19 cellular contexts compared by ENCODE assay signal in genomic region chr1:107835151-107835670, GRCh38.
"Had no signal": no experiment of that assay in that cellular context is flagged by ENCODE, and none has a peak within 500 bp of the region (broad histone marks: within the 10 kb centered on the region; RNA-seq: fewer than 3 reads in every experiment).

No MANE protein-coding gene starts in this region.

- ATAC-seq: activated CD8-positive, alpha-beta T cell treated with anti-CD3 and anti-CD28 coated beads for 36 hours; activated T-cell treated with anti-CD3 and anti-CD28 coated beads, Interleukin-2, amount 50 U/mL, for 72 hours; foreskin keratinocyte had no signal

- H3K27ac ChIP-seq: brain microvascular endothelial cell, coronary artery, foreskin keratinocyte, prostate gland, right atrium auricular region, skin epidermis, thoracic aorta had no signal

- H3K4me1 Mint-ChIP-seq: neural crest cell had no signal

- H3K27ac Mint-ChIP-seq: activated CD4-positive, alpha-beta T cell treated with anti-CD3 and anti-CD28 coated beads, Interleukin-2, amount 10 ng/mL, durations not matched to agents 24 days and 14 days; activated CD8-positive, alpha-beta T cell treated with anti-CD3 and anti-CD28 coated beads for 36 hours; activated T-cell treated with anti-CD3 and anti-CD28 coated beads, Interleukin-2, amount 50 U/mL, for 72 hours; mesothelial cell of epicardium; T-helper 1 cell treated with Interleukin-12 subunit alpha and Interleukin-12 subunit beta and Interleukin-4 antibody, amounts not matched to agents 30 μg/mL and 1 μg/mL, for 36 hours had no signal

- H3K4me3 ChIP-seq: coronary artery, lung, prostate gland, right atrium auricular region, skin epidermis, thoracic aorta, upper lobe of left lung had no signal

- H3K36me3 ChIP-seq: brain microvascular endothelial cell, prostate gland, right atrium auricular region, thoracic aorta, upper lobe of left lung had no signal

- H3K36me3 Mint-ChIP-seq: mesothelial cell of epicardium had no signal

- H3K27me3 ChIP-seq: brain microvascular endothelial cell, right atrium auricular region, upper lobe of left lung had no signal

- H3K4me3 Mint-ChIP-seq: activated CD4-positive, alpha-beta T cell treated with anti-CD3 and anti-CD28 coated beads, Interleukin-2, amount 10 ng/mL, durations not matched to agents 24 days and 14 days; activated CD8-positive, alpha-beta T cell treated with anti-CD3 and anti-CD28 coated beads for 36 hours; activated T-cell treated with anti-CD3 and anti-CD28 coated beads, Interleukin-2, amount 50 U/mL, for 72 hours; mesothelial cell of epicardium; neural crest cell; T-helper 1 cell treated with Interleukin-12 subunit alpha and Interleukin-12 subunit beta and Interleukin-4 antibody, amounts not matched to agents 30 μg/mL and 1 μg/mL, for 36 hours had no signal

- H3K9me3 ChIP-seq: prostate gland, thoracic aorta, upper lobe of left lung had no signal

- DNase-seq: activated CD4-positive, alpha-beta T cell treated with anti-CD3 and anti-CD28 coated beads, Interleukin-2, amount 10 ng/mL, durations not matched to agents 24 days and 14 days; activated CD8-positive, alpha-beta T cell treated with anti-CD3 and anti-CD28 coated beads for 36 hours; activated effector memory CD4-positive, alpha-beta T cell treated with anti-CD3 and anti-CD28 coated beads, Interleukin-2, amount 50 U/mL, for 16 hours; activated naive CD4-positive, alpha-beta T cell treated with anti-CD3 and anti-CD28 coated beads, Interleukin-2, amount 50 U/mL, for 16 hours; activated T-cell treated with anti-CD3 and anti-CD28 coated beads, Interleukin-2, amount 50 U/mL, for 72 hours; aorta; brain microvascular endothelial cell; foreskin keratinocyte; hippocampal formation had no signal

- H3K27me3 Mint-ChIP-seq: activated CD4-positive, alpha-beta T cell treated with anti-CD3 and anti-CD28 coated beads, Interleukin-2, amount 10 ng/mL, durations not matched to agents 24 days and 14 days; activated CD8-positive, alpha-beta T cell treated with anti-CD3 and anti-CD28 coated beads for 36 hours had no signal

- H3K4me1 ChIP-seq: foreskin keratinocyte, prostate gland, right atrium auricular region had no signal
